1 cellular context compared by ENCODE assay signal in the genomic region with DNA sequence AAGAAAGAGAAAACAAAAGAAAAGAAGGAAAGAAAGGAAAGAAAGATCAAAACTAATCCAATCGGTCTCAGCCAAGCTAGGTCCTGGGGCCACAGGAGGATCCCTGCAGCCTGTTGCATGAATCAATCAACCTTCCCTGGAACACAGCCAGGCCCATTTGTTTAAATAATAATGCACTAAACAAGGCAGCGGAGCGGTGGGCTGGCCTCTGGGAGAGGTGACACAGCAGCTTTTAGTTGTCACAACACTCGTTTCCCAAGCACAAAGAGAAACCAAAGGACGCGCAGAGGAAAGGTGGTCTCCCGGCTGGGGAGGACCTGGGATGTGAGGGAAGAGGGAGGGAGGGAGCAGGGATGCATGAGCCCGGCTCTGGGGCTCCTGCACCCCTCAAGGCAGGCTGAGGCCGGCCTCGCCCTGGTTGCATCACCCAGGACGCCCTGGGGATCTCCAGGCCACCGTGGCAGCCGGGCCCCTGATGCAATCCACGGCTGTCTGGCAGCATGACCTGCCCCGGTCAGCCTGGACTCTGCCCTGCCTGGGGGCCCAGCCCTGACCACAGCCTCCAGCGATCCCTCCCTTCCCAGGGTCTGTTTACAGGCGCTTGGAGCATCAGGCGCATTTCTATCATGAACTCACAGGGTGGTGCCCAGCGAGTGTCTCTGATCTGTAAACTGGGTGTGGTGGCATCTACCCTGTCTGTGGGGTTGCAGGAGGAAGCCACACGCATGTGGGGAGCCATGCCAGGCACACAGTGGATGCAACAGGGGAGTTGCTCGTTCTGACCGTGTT.
A peak's percentile ranks its signal among the peaks of the same experiment; 100 is the strongest.
TF ChIP-seq lines count a peak whose summit lies in the region.

No MANE protein-coding gene starts in this region.

TF ChIP-seq in K562, 482 proteins besides CTCF, POLR2A, EP300 and RAD21 (continued from another document and continues in another):
- TF ChIP-seq, protein P1, sequence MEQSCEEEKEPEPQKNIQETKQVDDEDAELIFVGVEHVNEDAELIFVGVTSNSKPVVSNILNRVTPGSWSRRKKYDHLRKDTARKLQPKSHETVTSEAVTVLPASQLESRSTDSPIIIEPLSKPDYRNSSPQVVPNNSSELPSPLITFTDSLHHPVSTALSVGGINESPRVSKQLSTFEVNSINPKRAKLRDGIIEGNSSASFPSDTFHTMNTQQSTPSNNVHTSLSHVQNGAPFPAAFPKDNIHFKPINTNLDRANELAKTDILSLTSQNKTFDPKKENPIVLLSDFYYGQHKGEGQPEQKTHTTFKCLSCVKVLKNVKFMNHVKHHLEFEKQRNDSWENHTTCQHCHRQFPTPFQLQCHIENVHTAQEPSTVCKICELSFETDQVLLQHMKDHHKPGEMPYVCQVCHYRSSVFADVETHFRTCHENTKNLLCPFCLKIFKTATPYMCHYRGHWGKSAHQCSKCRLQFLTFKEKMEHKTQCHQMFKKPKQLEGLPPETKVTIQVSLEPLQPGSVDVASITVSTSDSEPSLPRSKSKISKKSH (CRISPR knock-in tag; IDR thresholded peaks at IDR 0.05), result no peak
- no peak for TF ChIP-seq ADNP (tag; IDR thresholded peaks at IDR 0.05)
- TF ChIP-seq ZBED1 (IDR thresholded peaks at IDR 0.05), result no peak
- peak; percentile 82; the same call in 1 of the 2 replicates for TF ChIP-seq RNF2 (IDR thresholded peaks at IDR 0.05)
- TF ChIP-seq HMG20A (CRISPR knock-in tag; conservative IDR thresholded peaks at IDR 0.05), result no peak
- TF ChIP-seq ZNF175 (CRISPR knock-in tag; IDR thresholded peaks at IDR 0.05; ENCODE audit: low read depth), result no peak
- TF ChIP-seq MTA3 (IDR thresholded peaks at IDR 0.05; ENCODE audit: borderline replicate concordance), result peak; percentile 82
- no peak for TF ChIP-seq ZNF41 (CRISPR knock-in tag; conservative IDR thresholded peaks at IDR 0.05)
- peak; percentile 92 for TF ChIP-seq RBFOX2 (IDR thresholded peaks at IDR 0.05; ENCODE audit: low read depth, low read length)
- no peak for TF ChIP-seq KDM2B (CRISPR knock-in tag; IDR thresholded peaks at IDR 0.05)
- TF ChIP-seq, protein P2, sequence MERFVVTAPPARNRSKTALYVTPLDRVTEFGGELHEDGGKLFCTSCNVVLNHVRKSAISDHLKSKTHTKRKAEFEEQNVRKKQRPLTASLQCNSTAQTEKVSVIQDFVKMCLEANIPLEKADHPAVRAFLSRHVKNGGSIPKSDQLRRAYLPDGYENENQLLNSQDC (CRISPR knock-in tag; IDR thresholded peaks at IDR 0.05), result no peak
- TF ChIP-seq SIN3B (IDR thresholded peaks at IDR 0.05; ENCODE audit: low read depth), result no peak; the same call in 1 of the 2 replicates
- no peak for TF ChIP-seq EHMT2 (IDR thresholded peaks at IDR 0.05)
- TF ChIP-seq RB1 (IDR thresholded peaks at IDR 0.05; ENCODE audit: low read depth), result peak; percentile 44; the same call in 1 of the 2 replicates
- TF ChIP-seq SRSF1 (IDR thresholded peaks at IDR 0.05; ENCODE audit: low read depth, low read length), result no peak
- TF ChIP-seq TAL1 (IDR thresholded peaks at IDR 0.05), result no peak
- TF ChIP-seq KDM1A (IDR thresholded peaks at IDR 0.05), result no peak
- TF ChIP-seq ZNF212 (CRISPR knock-in tag; IDR thresholded peaks at IDR 0.05), result no peak
- TF ChIP-seq, protein P3, sequence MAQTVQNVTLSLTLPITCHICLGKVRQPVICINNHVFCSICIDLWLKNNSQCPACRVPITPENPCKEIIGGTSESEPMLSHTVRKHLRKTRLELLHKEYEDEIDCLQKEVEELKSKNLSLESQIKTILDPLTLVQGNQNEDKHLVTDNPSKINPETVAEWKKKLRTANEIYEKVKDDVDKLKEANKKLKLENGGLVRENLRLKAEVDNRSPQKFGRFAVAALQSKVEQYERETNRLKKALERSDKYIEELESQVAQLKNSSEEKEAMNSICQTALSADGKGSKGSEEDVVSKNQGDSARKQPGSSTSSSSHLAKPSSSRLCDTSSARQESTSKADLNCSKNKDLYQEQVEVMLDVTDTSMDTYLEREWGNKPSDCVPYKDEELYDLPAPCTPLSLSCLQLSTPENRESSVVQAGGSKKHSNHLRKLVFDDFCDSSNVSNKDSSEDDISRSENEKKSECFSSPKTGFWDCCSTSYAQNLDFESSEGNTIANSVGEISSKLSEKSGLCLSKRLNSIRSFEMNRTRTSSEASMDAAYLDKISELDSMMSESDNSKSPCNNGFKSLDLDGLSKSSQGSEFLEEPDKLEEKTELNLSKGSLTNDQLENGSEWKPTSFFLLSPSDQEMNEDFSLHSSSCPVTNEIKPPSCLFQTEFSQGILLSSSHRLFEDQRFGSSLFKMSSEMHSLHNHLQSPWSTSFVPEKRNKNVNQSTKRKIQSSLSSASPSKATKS (CRISPR knock-in tag; IDR thresholded peaks at IDR 0.05), result no peak
- TF ChIP-seq MYC (IDR thresholded peaks at IDR 0.05; ENCODE audit: low read depth, low read length), result peak; percentile 97
- TF ChIP-seq MYC (CRISPR knock-in tag; IDR thresholded peaks at IDR 0.05; ENCODE audit: borderline replicate concordance, low read depth), result no peak
- TF ChIP-seq DACH1 (IDR thresholded peaks at IDR 0.05; ENCODE audit: partially characterized antibody), result no peak
- TF ChIP-seq PHF8 (IDR thresholded peaks at IDR 0.05; ENCODE audit: borderline replicate concordance, low read length), result peak; percentile 54; the same call in 1 of the 2 replicates
- TF ChIP-seq ZZZ3 (IDR thresholded peaks at IDR 0.05), result 0 out of 2 replicates have a peak, but pooled peaks have one; percentile 68
- no peak for TF ChIP-seq PHF20 (IDR thresholded peaks at IDR 0.05; ENCODE audit: partially characterized antibody)
- 0 out of 2 replicates have a peak, but pooled peaks have one; percentile 84 for TF ChIP-seq SMARCE1 (IDR thresholded peaks at IDR 0.05)
- TF ChIP-seq XRCC3 (IDR thresholded peaks at IDR 0.05), result no peak
- TF ChIP-seq, protein P4, sequence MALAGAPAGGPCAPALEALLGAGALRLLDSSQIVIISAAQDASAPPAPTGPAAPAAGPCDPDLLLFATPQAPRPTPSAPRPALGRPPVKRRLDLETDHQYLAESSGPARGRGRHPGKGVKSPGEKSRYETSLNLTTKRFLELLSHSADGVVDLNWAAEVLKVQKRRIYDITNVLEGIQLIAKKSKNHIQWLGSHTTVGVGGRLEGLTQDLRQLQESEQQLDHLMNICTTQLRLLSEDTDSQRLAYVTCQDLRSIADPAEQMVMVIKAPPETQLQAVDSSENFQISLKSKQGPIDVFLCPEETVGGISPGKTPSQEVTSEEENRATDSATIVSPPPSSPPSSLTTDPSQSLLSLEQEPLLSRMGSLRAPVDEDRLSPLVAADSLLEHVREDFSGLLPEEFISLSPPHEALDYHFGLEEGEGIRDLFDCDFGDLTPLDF (CRISPR knock-in tag; IDR thresholded peaks at IDR 0.05), result no peak
- no peak for TF ChIP-seq ZNF143 (CRISPR knock-in tag; IDR thresholded peaks at IDR 0.05)
- no peak for TF ChIP-seq SAP30 (IDR thresholded peaks at IDR 0.05; ENCODE audit: borderline replicate concordance, insufficient read depth, low read depth, low read length, poor library complexity, severe bottlenecking)
- TF ChIP-seq, protein P5, sequence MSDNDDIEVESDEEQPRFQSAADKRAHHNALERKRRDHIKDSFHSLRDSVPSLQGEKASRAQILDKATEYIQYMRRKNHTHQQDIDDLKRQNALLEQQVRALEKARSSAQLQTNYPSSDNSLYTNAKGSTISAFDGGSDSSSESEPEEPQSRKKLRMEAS (CRISPR knock-in tag; IDR thresholded peaks at IDR 0.05), result no peak
- TF ChIP-seq ESRRB (CRISPR knock-in tag; IDR thresholded peaks at IDR 0.05; ENCODE audit: borderline replicate concordance), result no peak
- TF ChIP-seq, protein P6, sequence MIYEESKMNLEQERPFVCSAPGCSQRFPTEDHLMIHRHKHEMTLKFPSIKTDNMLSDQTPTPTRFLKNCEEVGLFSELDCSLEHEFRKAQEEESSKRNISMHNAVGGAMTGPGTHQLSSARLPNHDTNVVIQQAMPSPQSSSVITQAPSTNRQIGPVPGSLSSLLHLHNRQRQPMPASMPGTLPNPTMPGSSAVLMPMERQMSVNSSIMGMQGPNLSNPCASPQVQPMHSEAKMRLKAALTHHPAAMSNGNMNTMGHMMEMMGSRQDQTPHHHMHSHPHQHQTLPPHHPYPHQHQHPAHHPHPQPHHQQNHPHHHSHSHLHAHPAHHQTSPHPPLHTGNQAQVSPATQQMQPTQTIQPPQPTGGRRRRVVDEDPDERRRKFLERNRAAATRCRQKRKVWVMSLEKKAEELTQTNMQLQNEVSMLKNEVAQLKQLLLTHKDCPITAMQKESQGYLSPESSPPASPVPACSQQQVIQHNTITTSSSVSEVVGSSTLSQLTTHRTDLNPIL (CRISPR knock-in tag; IDR thresholded peaks at IDR 0.05), result no peak
- no peak for TF ChIP-seq ELF2 (CRISPR knock-in tag; IDR thresholded peaks at IDR 0.05)
- TF ChIP-seq NUFIP1 (IDR thresholded peaks at IDR 0.05; ENCODE audit: partially characterized antibody), result no peak
- TF ChIP-seq, protein P7, sequence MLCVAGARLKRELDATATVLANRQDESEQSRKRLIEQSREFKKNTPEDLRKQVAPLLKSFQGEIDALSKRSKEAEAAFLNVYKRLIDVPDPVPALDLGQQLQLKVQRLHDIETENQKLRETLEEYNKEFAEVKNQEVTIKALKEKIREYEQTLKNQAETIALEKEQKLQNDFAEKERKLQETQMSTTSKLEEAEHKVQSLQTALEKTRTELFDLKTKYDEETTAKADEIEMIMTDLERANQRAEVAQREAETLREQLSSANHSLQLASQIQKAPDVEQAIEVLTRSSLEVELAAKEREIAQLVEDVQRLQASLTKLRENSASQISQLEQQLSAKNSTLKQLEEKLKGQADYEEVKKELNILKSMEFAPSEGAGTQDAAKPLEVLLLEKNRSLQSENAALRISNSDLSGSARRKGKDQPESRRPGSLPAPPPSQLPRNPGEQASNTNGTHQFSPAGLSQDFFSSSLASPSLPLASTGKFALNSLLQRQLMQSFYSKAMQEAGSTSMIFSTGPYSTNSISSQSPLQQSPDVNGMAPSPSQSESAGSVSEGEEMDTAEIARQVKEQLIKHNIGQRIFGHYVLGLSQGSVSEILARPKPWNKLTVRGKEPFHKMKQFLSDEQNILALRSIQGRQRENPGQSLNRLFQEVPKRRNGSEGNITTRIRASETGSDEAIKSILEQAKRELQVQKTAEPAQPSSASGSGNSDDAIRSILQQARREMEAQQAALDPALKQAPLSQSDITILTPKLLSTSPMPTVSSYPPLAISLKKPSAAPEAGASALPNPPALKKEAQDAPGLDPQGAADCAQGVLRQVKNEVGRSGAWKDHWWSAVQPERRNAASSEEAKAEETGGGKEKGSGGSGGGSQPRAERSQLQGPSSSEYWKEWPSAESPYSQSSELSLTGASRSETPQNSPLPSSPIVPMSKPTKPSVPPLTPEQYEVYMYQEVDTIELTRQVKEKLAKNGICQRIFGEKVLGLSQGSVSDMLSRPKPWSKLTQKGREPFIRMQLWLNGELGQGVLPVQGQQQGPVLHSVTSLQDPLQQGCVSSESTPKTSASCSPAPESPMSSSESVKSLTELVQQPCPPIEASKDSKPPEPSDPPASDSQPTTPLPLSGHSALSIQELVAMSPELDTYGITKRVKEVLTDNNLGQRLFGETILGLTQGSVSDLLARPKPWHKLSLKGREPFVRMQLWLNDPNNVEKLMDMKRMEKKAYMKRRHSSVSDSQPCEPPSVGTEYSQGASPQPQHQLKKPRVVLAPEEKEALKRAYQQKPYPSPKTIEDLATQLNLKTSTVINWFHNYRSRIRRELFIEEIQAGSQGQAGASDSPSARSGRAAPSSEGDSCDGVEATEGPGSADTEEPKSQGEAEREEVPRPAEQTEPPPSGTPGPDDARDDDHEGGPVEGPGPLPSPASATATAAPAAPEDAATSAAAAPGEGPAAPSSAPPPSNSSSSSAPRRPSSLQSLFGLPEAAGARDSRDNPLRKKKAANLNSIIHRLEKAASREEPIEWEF (CRISPR knock-in tag; IDR thresholded peaks at IDR 0.05), result no peak
- no peak for TF ChIP-seq MED1 (CRISPR knock-in tag; IDR thresholded peaks at IDR 0.05; ENCODE audit: borderline replicate concordance)
- TF ChIP-seq TSC22D4 (tag; IDR thresholded peaks at IDR 0.05), result no peak
- TF ChIP-seq FOSL1 (tag; conservative IDR thresholded peaks at IDR 0.05), result peak; percentile 38; the same call in 1 of the 2 replicates
- no peak for TF ChIP-seq ZNF174 (CRISPR knock-in tag; IDR thresholded peaks at IDR 0.05)
- no peak for TF ChIP-seq POLR3A (IDR thresholded peaks at IDR 0.05; ENCODE audit: borderline replicate concordance, extremely low read depth, insufficient read depth, insufficient read length)
- no peak; the same call in 1 of the 2 replicates for TF ChIP-seq ETV1 (tag; conservative IDR thresholded peaks at IDR 0.05; ENCODE audit: low read depth)
- TF ChIP-seq KAT7 (CRISPR knock-in tag; IDR thresholded peaks at IDR 0.05; ENCODE audit: borderline replicate concordance), result no peak
- TF ChIP-seq ZNF263 (CRISPR knock-in tag; IDR thresholded peaks at IDR 0.05; ENCODE audit: borderline replicate concordance), result peak; percentile 84; the same call in 1 of the 2 replicates
- TF ChIP-seq PURB (CRISPR knock-in tag; IDR thresholded peaks at IDR 0.05; ENCODE audit: low read depth), result no peak
- TF ChIP-seq SMARCB1 (IDR thresholded peaks at IDR 0.05; ENCODE audit: insufficient read length, low read depth), result no peak
- TF ChIP-seq KLF6 (CRISPR knock-in tag; IDR thresholded peaks at IDR 0.05; ENCODE audit: borderline replicate concordance), result peak; percentile 94
- TF ChIP-seq BHLHE40 (IDR thresholded peaks at IDR 0.05; ENCODE audit: low read length), result peak; percentile 44
- TF ChIP-seq ZNF444 (CRISPR knock-in tag; IDR thresholded peaks at IDR 0.05), result no peak
